22 cellular contexts compared by ENCODE assay signal in genomic region chr11:40885257-40885947, GRCh38.
A peak's percentile ranks its signal among the peaks of the same experiment; 100 is the strongest.
DNase-seq lines count a peak whose midpoint lies in the region; ATAC-seq and TF ChIP-seq lines count a peak whose summit lies in the region.
"Had no signal": no experiment of that assay in that cellular context is flagged by ENCODE, and none has a peak within 500 bp of the region (broad histone marks: within the 10 kb centered on the region; RNA-seq: fewer than 3 reads in every experiment).

No MANE protein-coding gene starts in this region.

- peak; percentile 49 for DNase-seq in DMS153 (lab: John Stamatoyannopoulos, UW)
- DNase-seq in DMS153 treated with DMSO at 0.1 percent for 48 hours (lab: John Stamatoyannopoulos, UW; ENCODE audit: unreplicated experiment): no peak
- peak; percentile 27 for DNase-seq in NCI-H748 (lab: John Stamatoyannopoulos, UW; ENCODE audit: unreplicated experiment)
- DNase-seq in NCI-H748 treated with DMSO at 0.1 percent for 48 hours (lab: John Stamatoyannopoulos, UW): no peak
- DNase-seq in NCI-H69 (lab: John Stamatoyannopoulos, UW): peak; percentile 62
- peak; percentile 50 to 64 for DNase-seq in foreskin keratinocyte
- no peak for DNase-seq in stimulated activated CD4-positive, alpha-beta T cell treated with anti-CD3 and anti-CD28 coated beads, Interleukin-4, amount 100 ng/mL, for 4 hours
- no peak for DNase-seq in HuH-7 (ENCODE audit: low spot score)
- DNase-seq: ACHN; Caco-2; CD4-positive, alpha-beta T cell; EL; IMR-90; NCI-H1694; NCI-H2081 treated with DMSO at 0.1 percent for 48 hours; NCI-H526; NK-92 treated with Interleukin-12 subunit alpha and Interleukin-12 subunit beta, amount 100 ng/mL, for 24 hours; T-cell had no signal

- TF ChIP-seq CTCF in foreskin keratinocyte (conservative IDR thresholded peaks at IDR 0.05): no peak

- H3K27ac ChIP-seq in foreskin keratinocyte: no peak overlapping the region
- H3K27ac ChIP-seq: 22Rv1, BLaER1, KMS-11 had no signal

- peak; percentile 97 for ATAC-seq in foreskin keratinocyte
- ATAC-seq: Panc1, T-cell had no signal

- H3K27me3 ChIP-seq in foreskin keratinocyte: no peaks in the 10 kb centered on the region
- H3K27me3 ChIP-seq: BLaER1 had no signal

- H3K4me1 ChIP-seq in foreskin keratinocyte: peaks cover 6% of the 10 kb centered on the region
- H3K4me1 ChIP-seq: BLaER1, Caco-2 had no signal

Comparison
In these comparisons a context has a peak if more than half of its experiments do, and no peak if none do; other contexts are left out.
1. DNase-seq: peak in DMS153 (single experiment), NCI-H748 (single experiment), NCI-H69 (single experiment) and foreskin keratinocyte (2 of 2); none in DMS153 treated with DMSO at 0.1 percent for 48 hours (single experiment), NCI-H748 treated with DMSO at 0.1 percent for 48 hours (single experiment), stimulated activated CD4-positive, alpha-beta T cell treated with anti-CD3 and anti-CD28 coated beads, Interleukin-4, amount 100 ng/mL, for 4 hours (0 of 2) and HuH-7 (single experiment).